Comparison of ENCODE assay signal across 8 cellular contexts in genomic region chr4:73836373-73837269, GRCh38. TPM values are rescaled to one million over a fixed set of nuclear protein-coding genes. Genes with fewer than 3 reads are reported as not detected.
DNase-seq lines count a peak whose midpoint lies in the region; ATAC-seq and TF ChIP-seq lines count a peak whose summit lies in the region.
"Had no signal": no experiment of that assay in that cellular context is flagged by ENCODE, and none has a peak within 500 bp of the region (broad histone marks: within the 10 kb centered on the region; RNA-seq: fewer than 3 reads in every experiment).

TSS of gene CXCL6 (plus strand) at chr4:73836678. CDS start at chr4:73836751, 73 bp downstream.

- H3K9ac ChIP-seq in iPS-15b (ENCODE audit: low read depth, low read length) = peak within 1 kb of the TSS; percentile 50

- ATAC-seq in HG03439 (IDR thresholded peaks at IDR 0.05; ENCODE audit: unreplicated experiment) = no peak

- H3K27ac Mint-ChIP-seq in HFFc6 = no peak within 1 kb of the TSS

- H3K9me3 ChIP-seq in iPS-15b (ENCODE audit: control insufficient read depth, insufficient read depth, low read length) = no peaks in the 10 kb centered on the region

- in situ Hi-C loops in astrocyte of the cerebellum (cut with HindIII; ENCODE audit: low sequenced_read_pairs) = no loop called here

- H3K4me3 ChIP-seq in astrocyte of the cerebellum (ENCODE audit: low read depth, low read length) (peak within 1 kb of the TSS; percentile 44), iPS-15b (ENCODE audit: low read depth, low read length) (peak within 1 kb of the TSS; percentile 83), skeletal muscle cell (ENCODE audit: low read depth, low read length) (peak within 1 kb of the TSS; percentile 47)

- no peaks in the 10 kb centered on the region for H3K9me3 Mint-ChIP-seq in HFFc6

- DNase-seq in HFFc6 = no peak
- no peak for DNase-seq in astrocyte of the cerebellum (ENCODE audit: low read depth)
- DNase-seq in skeletal muscle cell (ENCODE audit: low read depth) = no peak
- no peak for DNase-seq in NCI-H128 (lab: John Stamatoyannopoulos, UW; ENCODE audit: unreplicated experiment)
- DNase-seq in activated CD4-positive, alpha-beta T cell treated with anti-CD3 and anti-CD28 coated beads, Interleukin-2, amount 50 U/mL, for 1 hour = no peak

- peak within 1 kb of the TSS; percentile 77 for H3K4me3 Mint-ChIP-seq in HFFc6

- no peak for TF ChIP-seq CTCF in HFFc6 (IDR thresholded peaks at IDR 0.05)
- no peak for TF ChIP-seq CTCF in astrocyte of the cerebellum (IDR thresholded peaks at IDR 0.05; ENCODE audit: low read depth, low read length, missing control alignments)

- H3K36me3 Mint-ChIP-seq in HFFc6 (ENCODE audit: low read depth) = no peaks in the 10 kb centered on the region

- H3K36me3 ChIP-seq in iPS-15b (ENCODE audit: control insufficient read depth, insufficient read depth, low read length) = no peaks in the 10 kb centered on the region
- H3K36me3 ChIP-seq: Peyer's patch had no signal

- no peaks in the 10 kb centered on the region for H3K4me1 ChIP-seq in iPS-15b (ENCODE audit: control insufficient read depth, insufficient read depth, low read length)

- no peaks in the 10 kb centered on the region for H3K27me3 Mint-ChIP-seq in HFFc6 (ENCODE audit: insufficient read depth)

- H3K27me3 ChIP-seq in iPS-15b (ENCODE audit: control insufficient read depth, insufficient read depth, low read length) = peaks cover 24% of the 10 kb centered on the region
- H3K27me3 ChIP-seq: Peyer's patch had no signal

- peaks cover 35% of the 10 kb centered on the region for H3K4me1 Mint-ChIP-seq in HFFc6 (ENCODE audit: low read depth)

RNA-seq across cellular contexts. Expression of gene CXCL6, which starts in this region (rescaled TPM):
- total RNA-seq in HFFc6 (2021; fragmentation: NEBNext Ultra II Directional; extraction: Animal tissue kit (Norgen Biotek cat#: 25700)) = under 1 TPM in 2 of 6 experiments, not detected in 4; 0.12 to 0.24 TPM
